32 cellular contexts compared by ENCODE assay signal in genomic region chr7:30616318-30616717, GRCh38.
"Had no signal": no experiment of that assay in that cellular context is flagged by ENCODE, and none has a peak within 500 bp of the region (broad histone marks: within the 10 kb centered on the region; RNA-seq: fewer than 3 reads in every experiment).

No MANE protein-coding gene starts in this region.

- H3K27ac ChIP-seq: epithelial cell of prostate, esophagus squamous epithelium, parathyroid adenoma, right atrium auricular region, spleen, suprapubic skin, tibial artery had no signal

- H3K27me3 Mint-ChIP-seq: activated CD4-positive, alpha-beta memory T cell treated with anti-CD3 and anti-CD28 coated beads, Interleukin-2, amount 10 ng/mL, durations not matched to agents 7 days and 5 days; activated CD4-positive, alpha-beta T cell treated with anti-CD3 and anti-CD28 coated beads, Interleukin-2, amount 10 ng/mL, durations not matched to agents 7 days and 5 days; activated CD8-positive, alpha-beta memory T cell treated with anti-CD3 and anti-CD28 coated beads, Interleukin-2, amount 10 ng/mL, durations not matched to agents 7 days and 5 days; activated T-helper 17 cell treated with anti-CD3 and anti-CD28 coated beads, Interleukin-2, amount 50 U/mL, for 72 hours; central memory CD8-positive, alpha-beta T cell; memory B cell; naive thymus-derived CD8-positive, alpha-beta T cell had no signal

- H3K4me3 ChIP-seq: esophagus squamous epithelium, right atrium auricular region, spleen, suprapubic skin, tibial artery had no signal

- ATAC-seq: activated CD8-positive, alpha-beta memory T cell treated with anti-CD3 and anti-CD28 coated beads, Interleukin-2, amount 10 ng/mL, durations not matched to agents 7 days and 5 days; activated T-helper 17 cell treated with anti-CD3 and anti-CD28 coated beads, Interleukin-2, amount 50 U/mL, for 72 hours; naive thymus-derived CD8-positive, alpha-beta T cell; WTC11 had no signal

- H3K4me1 ChIP-seq: esophagus squamous epithelium, right atrium auricular region, spleen, suprapubic skin, tibial artery had no signal

- DNase-seq: activated CD4-positive, alpha-beta memory T cell treated with anti-CD3 and anti-CD28 coated beads, Interleukin-2, amount 10 ng/mL, durations not matched to agents 7 days and 5 days; activated CD4-positive, alpha-beta T cell treated with anti-CD3 and anti-CD28 coated beads for 1 hour; activated CD4-positive, alpha-beta T cell treated with anti-CD3 and anti-CD28 coated beads, Interleukin-2, amount 10 ng/mL, durations not matched to agents 7 days and 5 days; activated CD8-positive, alpha-beta memory T cell treated with anti-CD3 and anti-CD28 coated beads, Interleukin-2, amount 10 ng/mL, durations not matched to agents 7 days and 5 days; activated gamma-delta T cell treated with Interleukin-2 at 50 U/mL for 16 hours; activated naive CD4-positive, alpha-beta T cell treated with anti-CD3 and anti-CD28 coated beads, Interleukin-2, amount 50 U/mL, for 16 hours; dermis blood vessel endothelial cell; effector CD8-positive, alpha-beta T cell; esophagus squamous epithelium; foreskin melanocyte; kidney glomerular epithelial cell; naive thymus-derived CD8-positive, alpha-beta T cell; nucleus accumbens; spleen; stimulated activated naive CD4-positive, alpha-beta T cell; SW 1271; T-helper 9 cell; tibial artery had no signal

- H3K4me1 Mint-ChIP-seq: memory B cell, neural crest cell, WTC11 had no signal

- H3K27ac Mint-ChIP-seq: activated CD4-positive, alpha-beta memory T cell treated with anti-CD3 and anti-CD28 coated beads, Interleukin-2, amount 10 ng/mL, durations not matched to agents 7 days and 5 days; activated CD4-positive, alpha-beta T cell treated with anti-CD3 and anti-CD28 coated beads, Interleukin-2, amount 10 ng/mL, durations not matched to agents 7 days and 5 days; activated CD8-positive, alpha-beta memory T cell treated with anti-CD3 and anti-CD28 coated beads, Interleukin-2, amount 10 ng/mL, durations not matched to agents 7 days and 5 days; activated T-helper 17 cell treated with anti-CD3 and anti-CD28 coated beads, Interleukin-2, amount 50 U/mL, for 72 hours; memory B cell; naive thymus-derived CD8-positive, alpha-beta T cell; T-helper 1 cell treated with Interleukin-12 subunit alpha and Interleukin-12 subunit beta and Interleukin-4 antibody, amounts not matched to agents 30 μg/mL and 1 μg/mL, for 36 hours; WTC11 had no signal

- FAIRE-seq: bronchial epithelial cell, colon, endometrium, urothelium cell line had no signal

- H3K4me3 Mint-ChIP-seq: activated CD4-positive, alpha-beta memory T cell treated with anti-CD3 and anti-CD28 coated beads, Interleukin-2, amount 10 ng/mL, durations not matched to agents 7 days and 5 days; activated CD4-positive, alpha-beta T cell treated with anti-CD3 and anti-CD28 coated beads, Interleukin-2, amount 10 ng/mL, durations not matched to agents 7 days and 5 days; activated CD8-positive, alpha-beta memory T cell treated with anti-CD3 and anti-CD28 coated beads, Interleukin-2, amount 10 ng/mL, durations not matched to agents 7 days and 5 days; activated T-helper 17 cell treated with anti-CD3 and anti-CD28 coated beads, Interleukin-2, amount 50 U/mL, for 72 hours; central memory CD8-positive, alpha-beta T cell; memory B cell; naive thymus-derived CD8-positive, alpha-beta T cell; neural crest cell; T-helper 1 cell treated with Interleukin-12 subunit alpha and Interleukin-12 subunit beta and Interleukin-4 antibody, amounts not matched to agents 30 μg/mL and 1 μg/mL, for 36 hours; WTC11 had no signal

- H3K9me3 Mint-ChIP-seq: activated CD4-positive, alpha-beta memory T cell treated with anti-CD3 and anti-CD28 coated beads, Interleukin-2, amount 10 ng/mL, durations not matched to agents 7 days and 5 days; activated CD4-positive, alpha-beta T cell treated with anti-CD3 and anti-CD28 coated beads, Interleukin-2, amount 10 ng/mL, durations not matched to agents 7 days and 5 days; activated T-helper 17 cell treated with anti-CD3 and anti-CD28 coated beads, Interleukin-2, amount 50 U/mL, for 72 hours; central memory CD8-positive, alpha-beta T cell; memory B cell; naive thymus-derived CD8-positive, alpha-beta T cell; neural crest cell; T-helper 1 cell treated with Interleukin-12 subunit alpha and Interleukin-12 subunit beta and Interleukin-4 antibody, amounts not matched to agents 30 μg/mL and 1 μg/mL, for 36 hours; WTC11 had no signal

- H3K9me3 ChIP-seq: esophagus squamous epithelium, right atrium auricular region, spleen, suprapubic skin, tibial artery had no signal

- H3K27me3 ChIP-seq: esophagus squamous epithelium, right atrium auricular region, spleen, suprapubic skin, tibial artery had no signal
